Comparison of ENCODE assay signal across 29 cellular contexts in genomic region chr13:77741587-77741972, GRCh38.
"Had no signal": no experiment of that assay in that cellular context is flagged by ENCODE, and none has a peak within 500 bp of the region (broad histone marks: within the 10 kb centered on the region; RNA-seq: fewer than 3 reads in every experiment).

No MANE protein-coding gene starts in this region.

- H3K4me3 Mint-ChIP-seq: activated CD8-positive, alpha-beta memory T cell treated with anti-CD3 and anti-CD28 coated beads, Interleukin-2, amount 10 ng/mL, durations not matched to agents 7 days and 5 days; activated naive CD8-positive, alpha-beta T cell treated with anti-CD3 and anti-CD28 coated beads, Interleukin-2, amount 50 U/mL, for 24 hours; activated T-cell treated with anti-CD3 and anti-CD28 coated beads, Interleukin-2, amount 50 U/mL, for 24 hours; activated T-helper 1 cell treated with anti-CD3 and anti-CD28 coated beads, Interleukin-12 subunit alpha, Interleukin-12 subunit beta, Interleukin-2, Interleukin-4 antibody, amounts not matched to agents 30 ng/mL and 10 ng/mL and 1 ng/mL, durations not matched to agents 14 hours and 24 hours and 36 hours; T-cell had no signal

- H3K27me3 ChIP-seq: brain microvascular endothelial cell, cardiac muscle cell had no signal

- H3K27ac ChIP-seq: brain microvascular endothelial cell, cardiac muscle cell, SK-N-MC had no signal

- H3K36me3 Mint-ChIP-seq: activated naive CD4-positive, alpha-beta T cell treated with anti-CD3 and anti-CD28 coated beads, Interleukin-2, amount 50 U/mL, for 72 hours had no signal

- ATAC-seq: activated CD4-positive, CD25-positive, alpha-beta regulatory T cell treated with anti-CD3 and anti-CD28 coated beads, Interleukin-2, amount 50 U/mL, for 24 hours; activated CD8-positive, alpha-beta memory T cell treated with anti-CD3 and anti-CD28 coated beads, Interleukin-2, amount 10 ng/mL, durations not matched to agents 7 days and 5 days; activated naive CD4-positive, alpha-beta T cell treated with anti-CD3 and anti-CD28 coated beads, Interleukin-2, amount 50 U/mL, for 72 hours; activated naive CD8-positive, alpha-beta T cell treated with anti-CD3 and anti-CD28 coated beads, Interleukin-2, amount 50 U/mL, for 24 hours; Panc1; Right ventricle myocardium inferior; T-cell had no signal

- H3K27ac Mint-ChIP-seq: activated CD8-positive, alpha-beta memory T cell treated with anti-CD3 and anti-CD28 coated beads, Interleukin-2, amount 10 ng/mL, durations not matched to agents 7 days and 5 days; activated naive CD4-positive, alpha-beta T cell treated with anti-CD3 and anti-CD28 coated beads, Interleukin-2, amount 50 U/mL, for 72 hours; activated naive CD8-positive, alpha-beta T cell treated with anti-CD3 and anti-CD28 coated beads, Interleukin-2, amount 50 U/mL, for 24 hours; activated T-cell treated with anti-CD3 and anti-CD28 coated beads, Interleukin-2, amount 50 U/mL, for 24 hours; activated T-helper 1 cell treated with anti-CD3 and anti-CD28 coated beads, Interleukin-12 subunit alpha, Interleukin-12 subunit beta, Interleukin-2, Interleukin-4 antibody, amounts not matched to agents 30 ng/mL and 10 ng/mL and 1 ng/mL, durations not matched to agents 14 hours and 24 hours and 36 hours; T-cell had no signal

- H3K9me3 Mint-ChIP-seq: activated naive CD4-positive, alpha-beta T cell treated with anti-CD3 and anti-CD28 coated beads, Interleukin-2, amount 50 U/mL, for 72 hours; activated naive CD8-positive, alpha-beta T cell treated with anti-CD3 and anti-CD28 coated beads, Interleukin-2, amount 50 U/mL, for 24 hours; activated T-cell treated with anti-CD3 and anti-CD28 coated beads, Interleukin-2, amount 50 U/mL, for 24 hours; activated T-helper 1 cell treated with anti-CD3 and anti-CD28 coated beads, Interleukin-12 subunit alpha, Interleukin-12 subunit beta, Interleukin-2, Interleukin-4 antibody, amounts not matched to agents 30 ng/mL and 10 ng/mL and 1 ng/mL, durations not matched to agents 14 hours and 24 hours and 36 hours; T-cell had no signal

- H3K27me3 Mint-ChIP-seq: activated CD8-positive, alpha-beta memory T cell treated with anti-CD3 and anti-CD28 coated beads, Interleukin-2, amount 10 ng/mL, durations not matched to agents 7 days and 5 days; activated naive CD8-positive, alpha-beta T cell treated with anti-CD3 and anti-CD28 coated beads, Interleukin-2, amount 50 U/mL, for 24 hours; activated T-cell treated with anti-CD3 and anti-CD28 coated beads, Interleukin-2, amount 50 U/mL, for 24 hours; T-cell had no signal

- H3K4me3 ChIP-seq: cardiac muscle cell, SK-N-MC had no signal

- DNase-seq: activated CD4-positive, alpha-beta T cell treated with anti-CD3 and anti-CD28 coated beads for 48 hours; activated CD4-positive, alpha-beta T cell treated with anti-CD3 and anti-CD28 coated beads, Interleukin-2, amount 50 U/mL, for 48 hours; activated CD8-positive, alpha-beta memory T cell treated with anti-CD3 and anti-CD28 coated beads, Interleukin-2, amount 10 ng/mL, durations not matched to agents 7 days and 5 days; activated effector memory CD4-positive, alpha-beta T cell treated with Interleukin-2 at 50 U/mL for 16 hours; activated naive CD4-positive, alpha-beta T cell treated with Interleukin-2 at 50 U/mL for 16 hours; activated naive CD8-positive, alpha-beta T cell treated with anti-CD3 and anti-CD28 coated beads, Interleukin-2, amount 50 U/mL, for 24 hours; activated T-cell treated with anti-CD3 and anti-CD28 coated beads, Interleukin-2, amount 50 U/mL, for 24 hours; amniotic stem cell; brain microvascular endothelial cell; Kasumi-1; KBM-7; NCI-H1105 treated with DMSO at 0.1 percent for 48 hours; NCI-H1436 treated with DMSO at 0.1 percent for 48 hours; NCI-H187; NCI-H510A treated with DMSO at 0.1 percent for 48 hours; NCI-H69; NK-92 treated with Interleukin-12 subunit alpha and Interleukin-12 subunit beta, amount 100 ng/mL, for 24 hours; OCI-M1; RPMI8226; T-helper 2 cell; WERI-Rb-1 had no signal
